8 cellular contexts compared by ENCODE assay signal in genomic region chr6:134178230-134179044, GRCh38.
DNase-seq lines count a peak whose midpoint lies in the region; ATAC-seq and TF ChIP-seq lines count a peak whose summit lies in the region.

No MANE protein-coding gene starts in this region.

- H3K27ac Mint-ChIP-seq in activated naive CD8-positive, alpha-beta T cell treated with anti-CD3 and anti-CD28 coated beads, Interleukin-2, amount 10 ng/mL, durations not matched to agents 7 days and 5 days = peak overlapping the region; percentile 94

- no peaks in the 10 kb centered on the region for H3K27me3 Mint-ChIP-seq in activated naive CD8-positive, alpha-beta T cell treated with anti-CD3 and anti-CD28 coated beads, Interleukin-2, amount 10 ng/mL, durations not matched to agents 7 days and 5 days

- peaks cover 5% of the 10 kb centered on the region for H3K36me3 Mint-ChIP-seq in activated naive CD8-positive, alpha-beta T cell treated with anti-CD3 and anti-CD28 coated beads, Interleukin-2, amount 10 ng/mL, durations not matched to agents 7 days and 5 days

- peak in 2 of 3 donors; percentile 35 to 60 for TF ChIP-seq CTCF in omental fat pad (IDR thresholded peaks at IDR 0.05)

- DNase-seq in EH (ENCODE audit: low read depth) (peak; percentile 97), HuH-7 (ENCODE audit: low spot score) (peak; percentile 77), SKM-1 treated with dmso at 0.1 percent for 144 hours (lab: John Stamatoyannopoulos, UW; ENCODE audit: unreplicated experiment) (peak; percentile 85), head of caudate nucleus (peak; percentile 55 to 95 (median 84)), omental fat pad (ENCODE audit: low spot score) (peak; percentile 64), superior temporal gyrus (ENCODE audit: extremely low spot score) (peak; percentile 96)
- peak; percentile 64 for DNase-seq in activated naive CD8-positive, alpha-beta T cell treated with anti-CD3 and anti-CD28 coated beads, Interleukin-2, amount 10 ng/mL, durations not matched to agents 7 days and 5 days

- POLR2A ChIA-PET in activated naive CD8-positive, alpha-beta T cell treated with anti-CD3 and anti-CD28 coated beads, Interleukin-2, amount 10 ng/mL, durations not matched to agents 7 days and 5 days (lab: Charles Lee) = interaction anchor here (1.3 to 1.6 kb wide), 3 partner anchors 51 to 462 kb away, joined by 3 to 9 read pairs (median 4); no protein-coding TSS in a partner anchor

- intact Hi-C loops in head of caudate nucleus (cut with DNase I) = loop anchor here (10.0 kb wide), 2 partner anchors 266 to 386 kb away; no protein-coding TSS in a partner anchor

- H3K4me1 Mint-ChIP-seq in activated naive CD8-positive, alpha-beta T cell treated with anti-CD3 and anti-CD28 coated beads, Interleukin-2, amount 10 ng/mL, durations not matched to agents 7 days and 5 days = peaks cover 29% of the 10 kb centered on the region

- peak overlapping the region; percentile 96 for H3K4me3 Mint-ChIP-seq in activated naive CD8-positive, alpha-beta T cell treated with anti-CD3 and anti-CD28 coated beads, Interleukin-2, amount 10 ng/mL, durations not matched to agents 7 days and 5 days

- no peaks in the 10 kb centered on the region for H3K9me3 Mint-ChIP-seq in activated naive CD8-positive, alpha-beta T cell treated with anti-CD3 and anti-CD28 coated beads, Interleukin-2, amount 10 ng/mL, durations not matched to agents 7 days and 5 days

- ATAC-seq in activated naive CD8-positive, alpha-beta T cell treated with anti-CD3 and anti-CD28 coated beads, Interleukin-2, amount 10 ng/mL, durations not matched to agents 7 days and 5 days (ENCODE audit: low read depth) = peak; percentile 62
- ATAC-seq in omental fat pad (ENCODE audit: low FRiP score) = peak; percentile 49
- no peak for ATAC-seq in HG02973 (IDR thresholded peaks at IDR 0.05; ENCODE audit: unreplicated experiment)
